32 cellular contexts compared by ENCODE assay signal in genomic region chr17:50015146-50015545, GRCh38. TPM values are rescaled to one million over a fixed set of nuclear protein-coding genes. Genes with fewer than 3 reads are reported as not detected.
"Had no signal": no experiment of that assay in that cellular context is flagged by ENCODE, and none has a peak within 500 bp of the region (broad histone marks: within the 10 kb centered on the region; RNA-seq: fewer than 3 reads in every experiment).

No MANE protein-coding gene starts in this region.

- ATAC-seq: activated naive CD8-positive, alpha-beta T cell treated with anti-CD3 and anti-CD28 coated beads, Interleukin-2, amount 50 U/mL, for 24 hours; activated T-cell treated with anti-CD3 and anti-CD28 coated beads, Interleukin-2, amount 50 U/mL, for 4 hours; body of pancreas; effector memory CD8-positive, alpha-beta T cell; gastroesophageal sphincter; WTC11 had no signal

- H3K4me1 Mint-ChIP-seq: activated CD4-positive, alpha-beta memory T cell treated with anti-CD3 and anti-CD28 coated beads, Interleukin-2, amount 10 ng/mL, durations not matched to agents 7 days and 5 days; activated CD4-positive, alpha-beta T cell treated with anti-CD3 and anti-CD28 coated beads, Interleukin-2, amount 10 ng/mL, durations not matched to agents 7 days and 5 days; activated naive CD4-positive, alpha-beta T cell treated with anti-CD3 and anti-CD28 coated beads, Interleukin-2, amount 50 U/mL, for 24 hours; activated naive CD8-positive, alpha-beta T cell treated with anti-CD3 and anti-CD28 coated beads for 36 hours; activated naive CD8-positive, alpha-beta T cell treated with anti-CD3 and anti-CD28 coated beads, Interleukin-2, amount 50 U/mL, for 24 hours; WTC11 had no signal

- H3K27ac Mint-ChIP-seq: activated CD4-positive, alpha-beta memory T cell treated with anti-CD3 and anti-CD28 coated beads, Interleukin-2, amount 10 ng/mL, durations not matched to agents 7 days and 5 days; activated CD4-positive, alpha-beta T cell treated with anti-CD3 and anti-CD28 coated beads, Interleukin-2, amount 10 ng/mL, durations not matched to agents 7 days and 5 days; activated naive CD4-positive, alpha-beta T cell treated with anti-CD3 and anti-CD28 coated beads for 36 hours; activated naive CD4-positive, alpha-beta T cell treated with anti-CD3 and anti-CD28 coated beads, Interleukin-2, amount 50 U/mL, for 24 hours; activated naive CD8-positive, alpha-beta T cell treated with anti-CD3 and anti-CD28 coated beads for 36 hours; activated naive CD8-positive, alpha-beta T cell treated with anti-CD3 and anti-CD28 coated beads, Interleukin-2, amount 50 U/mL, for 24 hours; activated T-helper 2 cell treated with anti-CD3 and anti-CD28 coated beads, Interferon-gamma antibody, Interleukin-2, Interleukin-4, amounts not matched to agents 10 μg/mL and 5 μg/mL and 100 μg/mL, durations not matched to agents 14 hours and 24 hours and 36 hours; effector memory CD8-positive, alpha-beta T cell; WTC11 had no signal

- H3K36me3 Mint-ChIP-seq: activated naive CD8-positive, alpha-beta T cell treated with anti-CD3 and anti-CD28 coated beads for 36 hours had no signal

- H3K4me3 Mint-ChIP-seq: activated CD4-positive, alpha-beta memory T cell treated with anti-CD3 and anti-CD28 coated beads, Interleukin-2, amount 10 ng/mL, durations not matched to agents 7 days and 5 days; activated CD4-positive, alpha-beta T cell treated with anti-CD3 and anti-CD28 coated beads, Interleukin-2, amount 10 ng/mL, durations not matched to agents 7 days and 5 days; activated naive CD4-positive, alpha-beta T cell treated with anti-CD3 and anti-CD28 coated beads for 36 hours; activated naive CD4-positive, alpha-beta T cell treated with anti-CD3 and anti-CD28 coated beads, Interleukin-2, amount 50 U/mL, for 24 hours; activated naive CD8-positive, alpha-beta T cell treated with anti-CD3 and anti-CD28 coated beads for 36 hours; activated naive CD8-positive, alpha-beta T cell treated with anti-CD3 and anti-CD28 coated beads, Interleukin-2, amount 50 U/mL, for 24 hours; activated T-cell treated with anti-CD3 and anti-CD28 coated beads, Interleukin-2, amount 50 U/mL, for 4 hours; effector memory CD8-positive, alpha-beta T cell; WTC11 had no signal

- DNase-seq: activated CD4-positive, alpha-beta memory T cell treated with anti-CD3 and anti-CD28 coated beads, Interleukin-2, amount 10 ng/mL, durations not matched to agents 7 days and 5 days; activated CD4-positive, alpha-beta T cell treated with anti-CD3 and anti-CD28 coated beads for 1 hour; activated CD4-positive, alpha-beta T cell treated with anti-CD3 and anti-CD28 coated beads for 4 hours; activated CD4-positive, alpha-beta T cell treated with anti-CD3 and anti-CD28 coated beads, Interleukin-2, amount 10 ng/mL, durations not matched to agents 7 days and 5 days; activated CD4-positive, alpha-beta T cell treated with anti-CD3 and anti-CD28 coated beads, Interleukin-2, amount 50 U/mL, for 4 hours; activated CD8-positive, alpha-beta memory T cell treated with anti-CD3 and anti-CD28 coated beads for 24 hours; activated effector memory CD4-positive, alpha-beta T cell treated with anti-CD3 and anti-CD28 coated beads, Interleukin-2, amount 50 U/mL, for 16 hours; activated naive CD4-positive, alpha-beta T cell treated with anti-CD3 and anti-CD28 coated beads for 36 hours; activated naive CD8-positive, alpha-beta T cell treated with anti-CD3 and anti-CD28 coated beads for 36 hours; activated naive CD8-positive, alpha-beta T cell treated with anti-CD3 and anti-CD28 coated beads, Interleukin-2, amount 50 U/mL, for 24 hours; activated T-cell treated with anti-CD3 and anti-CD28 coated beads, Interleukin-2, amount 50 U/mL, for 4 hours; adrenal gland; amygdala; aorta; body of pancreas; caudate nucleus; cortex of kidney; dermis blood vessel endothelial cell; effector CD4-positive, alpha-beta T cell; effector memory CD8-positive, alpha-beta T cell; esophagus squamous epithelium; foreskin melanocyte; T-helper 2 cell had no signal

RNA-seq across cellular contexts. Expression of gene DLX3, which starts 20.1 kb away (rescaled TPM):
- total RNA-seq: activated CD4-positive, alpha-beta memory T cell treated with anti-CD3 and anti-CD28 coated beads, Interleukin-2, amount 10 ng/mL, durations not matched to agents 7 days and 5 days; activated CD4-positive, alpha-beta T cell treated with anti-CD3 and anti-CD28 coated beads, Interleukin-2, amount 10 ng/mL, durations not matched to agents 7 days and 5 days; activated naive CD4-positive, alpha-beta T cell treated with anti-CD3 and anti-CD28 coated beads for 36 hours; activated T-helper 2 cell treated with anti-CD3 and anti-CD28 coated beads, Interferon-gamma antibody, Interleukin-2, Interleukin-4, amounts not matched to agents 10 μg/mL and 5 μg/mL and 100 μg/mL, durations not matched to agents 14 hours and 24 hours and 36 hours; body of pancreas; dermis blood vessel endothelial cell; endothelial cell of umbilical vein; fibroblast of lung; fibroblast of villous mesenchyme; gastroesophageal sphincter; glomerular endothelial cell; T-helper 1 cell treated with Interleukin-12 subunit alpha and Interleukin-12 subunit beta and Interleukin-4 antibody, amounts not matched to agents 30 ng/mL and 1 ng/mL, for 36 hours had no signal

RNA-seq across cellular contexts. Expression of gene DLX4, which starts 46.2 kb away (rescaled TPM):
- total RNA-seq: activated T-helper 2 cell treated with anti-CD3 and anti-CD28 coated beads, Interferon-gamma antibody, Interleukin-2, Interleukin-4, amounts not matched to agents 10 μg/mL and 5 μg/mL and 100 μg/mL, durations not matched to agents 14 hours and 24 hours and 36 hours; body of pancreas; dermis blood vessel endothelial cell; endothelial cell of umbilical vein; fibroblast of lung; fibroblast of villous mesenchyme; glomerular endothelial cell; T-helper 1 cell treated with Interleukin-12 subunit alpha and Interleukin-12 subunit beta and Interleukin-4 antibody, amounts not matched to agents 30 ng/mL and 1 ng/mL, for 36 hours had no signal
